In genomic region chr11:6693342-6694228, GRCh38 we compare ENCODE assay signal across 8 cellular contexts. TPM values are rescaled to one million over a fixed set of nuclear protein-coding genes. Genes with fewer than 3 reads are reported as not detected.
DNase-seq lines count a peak whose midpoint lies in the region; ATAC-seq and TF ChIP-seq lines count a peak whose summit lies in the region.

No MANE protein-coding gene starts in this region.

- DNase-seq in HFFc6 = peak; percentile 88
- peak; percentile 82 for DNase-seq in activated CD8-positive, alpha-beta T cell treated with anti-CD3 and anti-CD28 coated beads for 36 hours
- DNase-seq in fibroblast of peridontal ligament (ENCODE audit: extremely low read depth) = peak; percentile 80
- DNase-seq in stimulated activated CD4-positive, alpha-beta T cell treated with anti-CD3 and anti-CD28 coated beads, Interleukin-4, amount 100 ng/mL, for 24 hours = peak; percentile 71
- no peak for DNase-seq in putamen (ENCODE audit: low spot score)
- no peak for DNase-seq in G401 (ENCODE audit: low spot score)
- DNase-seq in NCI-H2029 (lab: John Stamatoyannopoulos, UW) = no peak

- POLR2A ChIA-PET in activated CD8-positive, alpha-beta T cell treated with anti-CD3 and anti-CD28 coated beads for 36 hours (lab: Charles Lee) = interaction anchor here (0.6 to 1.8 kb wide), 5 partner anchors 21 to 211 kb away, joined by 3 to 4 read pairs (median 3); no protein-coding TSS in a partner anchor

- no peaks in the 10 kb centered on the region for H3K27me3 Mint-ChIP-seq in HFFc6 (ENCODE audit: insufficient read depth)
- H3K27me3 Mint-ChIP-seq in activated CD8-positive, alpha-beta T cell treated with anti-CD3 and anti-CD28 coated beads for 36 hours = no peaks in the 10 kb centered on the region

- no peaks in the 10 kb centered on the region for H3K36me3 Mint-ChIP-seq in HFFc6 (ENCODE audit: low read depth)
- H3K36me3 Mint-ChIP-seq in activated CD8-positive, alpha-beta T cell treated with anti-CD3 and anti-CD28 coated beads for 36 hours (ENCODE audit: low read depth) = peaks cover 2% of the 10 kb centered on the region

- intact Hi-C loops in activated CD8-positive, alpha-beta T cell treated with anti-CD3 and anti-CD28 coated beads for 36 hours (cut with micrococcal nuclease) = no loop called here

- peak overlapping the region; percentile 76 for H3K27ac Mint-ChIP-seq in HFFc6
- peak overlapping the region; percentile 46 for H3K27ac Mint-ChIP-seq in activated CD8-positive, alpha-beta T cell treated with anti-CD3 and anti-CD28 coated beads for 36 hours

- peaks cover 3% of the 10 kb centered on the region; the same call in 1 of the 2 replicates for H3K9me3 Mint-ChIP-seq in HFFc6
- H3K9me3 Mint-ChIP-seq in activated CD8-positive, alpha-beta T cell treated with anti-CD3 and anti-CD28 coated beads for 36 hours = no peaks in the 10 kb centered on the region

- in situ Hi-C loops in G401 (cut with HindIII; ENCODE audit: low sequenced_read_pairs) = no loop called here

- ATAC-seq in activated CD8-positive, alpha-beta T cell treated with anti-CD3 and anti-CD28 coated beads for 36 hours = peak; percentile 81
- no peak for ATAC-seq in HG02938 (IDR thresholded peaks at IDR 0.05; ENCODE audit: unreplicated experiment)

- peak overlapping the region; percentile 32 for H3K4me3 Mint-ChIP-seq in HFFc6
- no peak overlapping the region for H3K4me3 Mint-ChIP-seq in activated CD8-positive, alpha-beta T cell treated with anti-CD3 and anti-CD28 coated beads for 36 hours

- peaks cover 41% of the 10 kb centered on the region for H3K4me1 Mint-ChIP-seq in HFFc6 (ENCODE audit: low read depth)
- peaks cover 31% of the 10 kb centered on the region for H3K4me1 Mint-ChIP-seq in activated CD8-positive, alpha-beta T cell treated with anti-CD3 and anti-CD28 coated beads for 36 hours (ENCODE audit: low read depth)

- CTCF ChIA-PET in activated CD8-positive, alpha-beta T cell treated with anti-CD3 and anti-CD28 coated beads for 36 hours (lab: Charles Lee) = interaction anchor here (0.7 to 4.8 kb wide), 6 partner anchors 11 to 89 kb away, joined by 3 to 64 read pairs (median 5); partner anchors contain the start of gene ILK

- no peak for TF ChIP-seq CTCF in HFFc6 (IDR thresholded peaks at IDR 0.05)
- TF ChIP-seq CTCF in activated CD8-positive, alpha-beta T cell treated with anti-CD3 and anti-CD28 coated beads for 36 hours (IDR thresholded peaks at IDR 0.05) = no peak

RNA-seq across cellular contexts. Expression of gene MRPL17, which starts 10.4 kb away (rescaled TPM):
- 100 to 1,000 TPM in 1 of 6 experiments, 10 to 100 TPM in 5; 79.5 to 111 (median 89.4) TPM for total RNA-seq in HFFc6 (2021; fragmentation: NEBNext Ultra II Directional; extraction: Animal tissue kit (Norgen Biotek cat#: 25700))
- total RNA-seq in activated CD8-positive, alpha-beta T cell treated with anti-CD3 and anti-CD28 coated beads for 36 hours = 100 to 1,000 TPM; 140 to 144 TPM
- 35.2 and 49.7 TPM in 2 replicates for total RNA-seq in G401 (2014; rRNA removed; shearing (Covaris generic))

RNA-seq across cellular contexts. Expression of gene DCHS1, which starts 38.0 kb away (rescaled TPM):
- total RNA-seq in HFFc6 (2021; fragmentation: NEBNext Ultra II Directional; extraction: Animal tissue kit (Norgen Biotek cat#: 25700)) = 1 to 10 TPM; 1.4 to 2.8 (median 2.3) TPM
- total RNA-seq in activated CD8-positive, alpha-beta T cell treated with anti-CD3 and anti-CD28 coated beads for 36 hours = 1 to 10 TPM; 1.6 TPM
- 0.17 and 0.25 TPM in 2 replicates for total RNA-seq in G401 (2014; rRNA removed; shearing (Covaris generic))

Comparison
In these comparisons a context has a peak if more than half of its experiments do, and no peak if none do; other contexts are left out.
1. DNase-seq: peak in HFFc6 (single experiment), activated CD8-positive, alpha-beta T cell treated with anti-CD3 and anti-CD28 coated beads for 36 hours (single experiment), fibroblast of peridontal ligament (single experiment) and stimulated activated CD4-positive, alpha-beta T cell treated with anti-CD3 and anti-CD28 coated beads, Interleukin-4, amount 100 ng/mL, for 24 hours (single experiment); none in putamen (single experiment), G401 (single experiment) and NCI-H2029 (single experiment).